Comparison of ENCODE assay signal across 23 cellular contexts in genomic region chr2:163373481-163373880, GRCh38.
DNase-seq lines count a peak whose midpoint lies in the region; ATAC-seq and TF ChIP-seq lines count a peak whose summit lies in the region.
"Had no signal": no experiment of that assay in that cellular context is flagged by ENCODE, and none has a peak within 500 bp of the region (broad histone marks: within the 10 kb centered on the region; RNA-seq: fewer than 3 reads in every experiment).

No MANE protein-coding gene starts in this region.

- H3K4me3 Mint-ChIP-seq in stimulated activated naive CD8-positive, alpha-beta T cell treated with anti-CD3 and anti-CD28 coated beads, Interleukin-15, amount 100 ng/mL, for 72 hours = no peak overlapping the region
- H3K4me3 Mint-ChIP-seq: CD8-positive, alpha-beta T cell; IgD-negative memory B cell had no signal

- POLR2A ChIA-PET in Panc1 (lab: Charles Lee) = no interaction called here

- H3K9me3 Mint-ChIP-seq in stimulated activated naive CD8-positive, alpha-beta T cell treated with anti-CD3 and anti-CD28 coated beads, Interleukin-15, amount 100 ng/mL, for 72 hours = peaks cover 7 to 9% of the 10 kb centered on the region in 2 donors

- no peak overlapping the region for H3K27ac Mint-ChIP-seq in stimulated activated naive CD8-positive, alpha-beta T cell treated with anti-CD3 and anti-CD28 coated beads, Interleukin-15, amount 100 ng/mL, for 72 hours
- H3K27ac Mint-ChIP-seq: CD8-positive, alpha-beta T cell; IgD-negative memory B cell had no signal

- no peaks in the 10 kb centered on the region for H3K36me3 ChIP-seq in Panc1 (ENCODE audit: control insufficient read depth, insufficient read depth, low read length)
- H3K36me3 ChIP-seq: BLaER1 treated with 17β-estradiol and CSF1 and Interleukin-3, amounts not matched to agents 10 nM and 100 nM; Peyer's patch; SJSA1 had no signal

- H3K4me1 Mint-ChIP-seq in stimulated activated naive CD8-positive, alpha-beta T cell treated with anti-CD3 and anti-CD28 coated beads, Interleukin-15, amount 100 ng/mL, for 72 hours = no peaks in the 10 kb centered on the region
- H3K4me1 Mint-ChIP-seq: IgD-negative memory B cell had no signal

- intact Hi-C loops in Panc1 (cut with micrococcal nuclease; ENCODE audit: unreplicated experiment) = no loop called here

- DNase-seq in SIG-M5 treated with dmso at 0.1 percent for 504 hours (lab: John Stamatoyannopoulos, UW; ENCODE audit: unreplicated experiment) = peak; percentile 9
- DNase-seq in SIG-M5 (lab: John Stamatoyannopoulos, UW) = no peak
- DNase-seq in Panc1 (ENCODE audit: low read depth, low spot score) = no peak
- no peak for DNase-seq in GM10266 (ENCODE audit: extremely low spot score)
- no peak for DNase-seq in iPS-NIHi7 (ENCODE audit: extremely low spot score)
- DNase-seq in stimulated activated naive CD8-positive, alpha-beta T cell treated with anti-CD3 and anti-CD28 coated beads, Interleukin-15, amount 100 ng/mL, for 72 hours = no peak
- DNase-seq: CD8-positive, alpha-beta T cell; DMS153; Karpas-422; NCI-H1092 treated with DMSO at 0.1 percent for 48 hours; NCI-H146; NCI-H2029; NCI-H226; NCI-H510A treated with DMSO at 0.1 percent for 48 hours; NCI-H748 treated with DMSO at 0.1 percent for 48 hours; Peyer's patch; T-helper 1 cell had no signal

- CTCF ChIA-PET in Panc1 (lab: Charles Lee) = no interaction called here

- TF ChIP-seq CTCF in Panc1 (IDR thresholded peaks at IDR 0.05) (no peak), GM10266 (IDR thresholded peaks at IDR 0.05; ENCODE audit: control insufficient read depth, insufficient read depth, low read depth, missing control alignments) (no peak)

- H3K27ac ChIP-seq in Panc1 (ENCODE audit: low read length) = peak overlapping the region; percentile 37; the same call in 1 of the 2 replicates
- H3K27ac ChIP-seq: 22Rv1; BLaER1 treated with 17β-estradiol and CSF1 and Interleukin-3, amounts not matched to agents 10 nM and 100 nM; Peyer's patch; SJSA1 had no signal

- no TSS peak for BruUV-seq in Panc1 (replicated peaks; lab: Mats Ljungman, UMichigan)

- H3K4me1 ChIP-seq in Panc1 (ENCODE audit: control insufficient read depth, insufficient read depth, low read length) = no peaks in the 10 kb centered on the region; the same call in 1 of the 2 replicates
- H3K4me1 ChIP-seq: Peyer's patch, SJSA1 had no signal

- ATAC-seq in HG03520 (IDR thresholded peaks at IDR 0.05; ENCODE audit: unreplicated experiment) = peak; percentile 53
- no peak for ATAC-seq in Panc1
- no peak for ATAC-seq in GM18867 (IDR thresholded peaks at IDR 0.05; ENCODE audit: unreplicated experiment)
- ATAC-seq in stimulated activated naive CD8-positive, alpha-beta T cell treated with anti-CD3 and anti-CD28 coated beads, Interleukin-15, amount 100 ng/mL, for 72 hours = no peak
- ATAC-seq: CD8-positive, alpha-beta T cell had no signal

- H3K4me3 ChIP-seq in Panc1 (ENCODE audit: low read depth in 2 of 2, low read length in 2 of 2) = no peak overlapping the region
- H3K4me3 ChIP-seq: BLaER1 treated with 17β-estradiol and CSF1 and Interleukin-3, amounts not matched to agents 10 nM and 100 nM; Peyer's patch; SJSA1 had no signal

- no peaks in the 10 kb centered on the region for H3K27me3 ChIP-seq in Panc1 (ENCODE audit: control insufficient read depth, insufficient read depth, low read length)
- H3K27me3 ChIP-seq: BLaER1 treated with 17β-estradiol and CSF1 and Interleukin-3, amounts not matched to agents 10 nM and 100 nM; Peyer's patch; SJSA1 had no signal

- H3K9me3 ChIP-seq in Panc1 (ENCODE audit: control insufficient read depth, insufficient read depth, low read depth, low read length) = no peaks in the 10 kb centered on the region
- H3K9me3 ChIP-seq: BLaER1 treated with 17β-estradiol and CSF1 and Interleukin-3, amounts not matched to agents 10 nM and 100 nM; Peyer's patch; SJSA1 had no signal

- no peaks in the 10 kb centered on the region for H3K27me3 Mint-ChIP-seq in stimulated activated naive CD8-positive, alpha-beta T cell treated with anti-CD3 and anti-CD28 coated beads, Interleukin-15, amount 100 ng/mL, for 72 hours
- H3K27me3 Mint-ChIP-seq: IgD-negative memory B cell had no signal

- in situ Hi-C loops in Panc1 (cut with HindIII; ENCODE audit: low pct_unique_long_range_greater_than_20kb, low sequenced_read_pairs) = no loop called here
